In the genomic region with DNA sequence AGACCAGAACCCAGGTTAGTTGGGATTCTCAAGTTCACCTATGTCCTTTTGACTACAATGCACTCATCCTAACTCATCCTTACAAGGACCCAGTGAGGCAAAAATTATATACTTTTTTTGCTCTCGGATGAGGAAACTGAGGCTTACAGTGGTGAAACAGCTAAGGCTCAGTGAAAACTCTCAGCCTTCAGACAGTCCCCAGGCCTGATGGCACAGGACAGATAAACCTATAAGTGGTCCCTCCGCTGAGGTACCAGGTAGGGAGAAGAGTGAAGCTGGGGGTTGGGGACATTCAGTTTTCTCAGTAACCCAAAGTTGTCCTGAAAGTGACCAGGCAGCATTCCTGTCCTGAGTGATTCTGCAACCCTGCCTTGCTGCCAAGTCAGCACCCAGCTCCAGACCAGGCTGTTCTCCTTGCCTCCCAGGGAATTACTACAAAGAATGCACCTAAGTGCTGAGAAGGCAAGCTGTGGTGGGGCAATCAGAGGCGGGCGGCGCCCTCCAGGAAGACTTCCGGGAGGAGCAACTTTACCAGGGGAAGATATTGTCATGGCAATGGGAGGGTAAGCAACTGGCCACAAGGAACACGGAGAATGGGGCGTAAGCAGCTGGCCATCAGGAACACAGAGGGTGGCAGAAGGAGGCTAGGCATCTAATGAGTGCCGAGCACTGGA, we compare ENCODE assay signal across 12 cellular contexts. TPM values are rescaled to one million over a fixed set of nuclear protein-coding genes. Genes with fewer than 3 reads are reported as not detected.
A peak's percentile ranks its signal among the peaks of the same experiment; 100 is the strongest.
DNase-seq lines count a peak whose midpoint lies in the region; ATAC-seq, FAIRE-seq and TF ChIP-seq lines count a peak whose summit lies in the region.
"Had no signal": no experiment of that assay in that cellular context is flagged by ENCODE, and none has a peak within 500 bp of the region (broad histone marks: within the 10 kb centered on the region; RNA-seq: fewer than 3 reads in every experiment).

No MANE protein-coding gene starts in this region.

- DNase-seq in A549 (ENCODE audit: low read depth in 1 of 2, low spot score in 1 of 2) (peak in 1 of 2 experiments; percentile 53), epithelial cell of prostate (ENCODE audit: low read depth, low spot score) (no peak), T1000 (lab: John Stamatoyannopoulos, UW) (no peak)
- DNase-seq in activated CD8-positive, alpha-beta memory T cell treated with anti-CD3 and anti-CD28 coated beads, Interleukin-2, amount 50 U/mL, for 48 hours, result no peak
- DNase-seq: BE2C, erythroblast, NCI-H510A treated with DMSO at 0.1 percent for 48 hours had no signal

- H3K4me2 ChIP-seq in A549, result no peak overlapping the region
- H3K4me2 ChIP-seq: KMS-11 had no signal

- TF ChIP-seq EP300 in A549 (IDR thresholded peaks at IDR 0.05) (no peak), Ishikawa (IDR thresholded peaks at IDR 0.05; ENCODE audit: borderline replicate concordance) (peak; percentile 84)

- WGBS in A549 (ENCODE audit: missing lambda C conversion rate), result 71% methylated on average over 8 of the region's 9 CpGs

- H3K9me3 ChIP-seq in A549 (no peaks in the 10 kb centered on the region), mucosa of rectum (ENCODE audit: control insufficient read depth in 2 of 2, low read length in 2 of 2) (no peaks in the 10 kb centered on the region)
- H3K9me3 ChIP-seq: BE2C had no signal

- H3K4me1 ChIP-seq in A549 (peaks cover 75% of the 10 kb centered on the region), mucosa of rectum (ENCODE audit: control insufficient read depth in 2 of 2, insufficient read depth in 2 of 2, low read length in 2 of 2) (peaks cover 17 to 29% of the 10 kb centered on the region in 2 donors)
- H3K4me1 ChIP-seq: BE2C had no signal

- H3K9ac ChIP-seq in mucosa of rectum (ENCODE audit: low read depth in 1 of 2, low read length in 2 of 2), result no peak overlapping the region
- H3K9ac ChIP-seq: KMS-11 had no signal

- POLR2A ChIA-PET in A549 (lab: Yijun Ruan, JAX), result interaction anchor here (1.2 kb wide), 1 partner anchor 14 kb away, joined by 3 read pairs; no protein-coding TSS in a partner anchor

- TF ChIP-seq RAD21 in A549 (conservative IDR thresholded peaks at IDR 0.05 in 1 of 2, IDR thresholded peaks at IDR 0.05 in 1 of 2), result no peak
- peak; percentile 24; the same call in 1 of the 2 replicates for TF ChIP-seq RAD21 in Ishikawa (IDR thresholded peaks at IDR 0.05; ENCODE audit: low read depth)

- ATAC-seq in A549, result no peak
- ATAC-seq in GM18873 (IDR thresholded peaks at IDR 0.05; ENCODE audit: low FRiP score, unreplicated experiment), result no peak
- ATAC-seq in GM21528 (IDR thresholded peaks at IDR 0.05; ENCODE audit: low FRiP score, unreplicated experiment), result no peak

- CTCF ChIA-PET in A549 (lab: Yijun Ruan, JAX), result interaction anchor here (0.6 to 9.1 kb wide), 6 partner anchors 9 to 434 kb away, joined by 3 to 51 read pairs (median 5); a partner anchor contains a TSS

- no peak for TF ChIP-seq CTCF in A549 (IDR thresholded peaks at IDR 0.05)

- no peak for TF ChIP-seq POLR2A in A549 (IDR thresholded peaks at IDR 0.05; ENCODE audit: low read length)

- peak overlapping the region in 1 of 2 experiments; percentile 47; a peak in 3 of 6 replicates for H3K27ac ChIP-seq in A549
- peak overlapping the region; percentile 92 for H3K27ac ChIP-seq in epithelial cell of prostate
- peak overlapping the region; percentile 27 to 63 for H3K27ac ChIP-seq in mucosa of rectum (ENCODE audit: low read depth in 2 of 2, low read length in 2 of 2)
- H3K27ac ChIP-seq: KMS-11 had no signal

- no peaks in the 10 kb centered on the region for H3K27me3 ChIP-seq in mucosa of rectum (ENCODE audit: control insufficient read depth in 2 of 2, insufficient read depth in 2 of 2, low read length in 2 of 2)
- H3K27me3 ChIP-seq: BE2C had no signal

- no peaks in the 10 kb centered on the region for H3K36me3 ChIP-seq in mucosa of rectum (ENCODE audit: control insufficient read depth in 2 of 2, insufficient read depth in 2 of 2, low read length in 2 of 2)
- H3K36me3 ChIP-seq: BE2C had no signal

- H3K4me3 ChIP-seq in A549, result no peak overlapping the region
- no peak overlapping the region for H3K4me3 ChIP-seq in mucosa of rectum (ENCODE audit: low read length in 2 of 2)

- FAIRE-seq in A549 (lab: Jason Lieb, UNC), result no peak

TF ChIP-seq in A549, 52 proteins besides CTCF, POLR2A, EP300 and RAD21 (continues in another document):
- TF ChIP-seq FOSL2 (IDR thresholded peaks at IDR 0.05) (no peak), FOSL2 (CRISPR knock-in tag; IDR thresholded peaks at IDR 0.05) (no peak), NPAS2 (CRISPR knock-in tag; IDR thresholded peaks at IDR 0.05; ENCODE audit: borderline replicate concordance) (no peak), RARB (CRISPR knock-in tag; IDR thresholded peaks at IDR 0.05) (no peak), SREBF2 (IDR thresholded peaks at IDR 0.05) (no peak), ZNF302 (CRISPR knock-in tag; IDR thresholded peaks at IDR 0.05) (no peak), RNF2 (IDR thresholded peaks at IDR 0.05; ENCODE audit: borderline replicate concordance, low read depth) (no peak), HDAC2 (IDR thresholded peaks at IDR 0.05) (no peak), HOXB5 (CRISPR knock-in tag; IDR thresholded peaks at IDR 0.05) (no peak), CBX8 (IDR thresholded peaks at IDR 0.05) (no peak), JUNB (IDR thresholded peaks at IDR 0.05) (no peak), BHLHE40 (IDR thresholded peaks at IDR 0.05; ENCODE audit: low read depth, low read length) (no peak), CHD4 (IDR thresholded peaks at IDR 0.05; ENCODE audit: borderline replicate concordance) (no peak), HOXA7 (CRISPR knock-in tag; IDR thresholded peaks at IDR 0.05) (peak; percentile 48; the same call in 1 of the 2 replicates), EHMT2 (IDR thresholded peaks at IDR 0.05; ENCODE audit: low read depth) (no peak)
- TF ChIP-seq, protein P1, sequence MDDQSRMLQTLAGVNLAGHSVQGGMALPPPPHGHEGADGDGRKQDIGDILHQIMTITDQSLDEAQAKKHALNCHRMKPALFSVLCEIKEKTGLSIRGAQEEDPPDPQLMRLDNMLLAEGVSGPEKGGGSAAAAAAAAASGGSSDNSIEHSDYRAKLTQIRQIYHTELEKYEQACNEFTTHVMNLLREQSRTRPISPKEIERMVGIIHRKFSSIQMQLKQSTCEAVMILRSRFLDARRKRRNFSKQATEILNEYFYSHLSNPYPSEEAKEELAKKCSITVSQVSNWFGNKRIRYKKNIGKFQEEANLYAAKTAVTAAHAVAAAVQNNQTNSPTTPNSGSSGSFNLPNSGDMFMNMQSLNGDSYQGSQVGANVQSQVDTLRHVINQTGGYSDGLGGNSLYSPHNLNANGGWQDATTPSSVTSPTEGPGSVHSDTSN (IDR thresholded peaks at IDR 0.05), result no peak

TF ChIP-seq in Ishikawa, 13 proteins besides CTCF, POLR2A, EP300 and RAD21 (continues in another document):
- TF ChIP-seq NFIC (IDR thresholded peaks at IDR 0.05), result peak; percentile 90
- TF ChIP-seq, protein P2, sequence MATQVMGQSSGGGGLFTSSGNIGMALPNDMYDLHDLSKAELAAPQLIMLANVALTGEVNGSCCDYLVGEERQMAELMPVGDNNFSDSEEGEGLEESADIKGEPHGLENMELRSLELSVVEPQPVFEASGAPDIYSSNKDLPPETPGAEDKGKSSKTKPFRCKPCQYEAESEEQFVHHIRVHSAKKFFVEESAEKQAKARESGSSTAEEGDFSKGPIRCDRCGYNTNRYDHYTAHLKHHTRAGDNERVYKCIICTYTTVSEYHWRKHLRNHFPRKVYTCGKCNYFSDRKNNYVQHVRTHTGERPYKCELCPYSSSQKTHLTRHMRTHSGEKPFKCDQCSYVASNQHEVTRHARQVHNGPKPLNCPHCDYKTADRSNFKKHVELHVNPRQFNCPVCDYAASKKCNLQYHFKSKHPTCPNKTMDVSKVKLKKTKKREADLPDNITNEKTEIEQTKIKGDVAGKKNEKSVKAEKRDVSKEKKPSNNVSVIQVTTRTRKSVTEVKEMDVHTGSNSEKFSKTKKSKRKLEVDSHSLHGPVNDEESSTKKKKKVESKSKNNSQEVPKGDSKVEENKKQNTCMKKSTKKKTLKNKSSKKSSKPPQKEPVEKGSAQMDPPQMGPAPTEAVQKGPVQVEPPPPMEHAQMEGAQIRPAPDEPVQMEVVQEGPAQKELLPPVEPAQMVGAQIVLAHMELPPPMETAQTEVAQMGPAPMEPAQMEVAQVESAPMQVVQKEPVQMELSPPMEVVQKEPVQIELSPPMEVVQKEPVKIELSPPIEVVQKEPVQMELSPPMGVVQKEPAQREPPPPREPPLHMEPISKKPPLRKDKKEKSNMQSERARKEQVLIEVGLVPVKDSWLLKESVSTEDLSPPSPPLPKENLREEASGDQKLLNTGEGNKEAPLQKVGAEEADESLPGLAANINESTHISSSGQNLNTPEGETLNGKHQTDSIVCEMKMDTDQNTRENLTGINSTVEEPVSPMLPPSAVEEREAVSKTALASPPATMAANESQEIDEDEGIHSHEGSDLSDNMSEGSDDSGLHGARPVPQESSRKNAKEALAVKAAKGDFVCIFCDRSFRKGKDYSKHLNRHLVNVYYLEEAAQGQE (IDR thresholded peaks at IDR 0.05; ENCODE audit: low read depth), result no peak
- TF ChIP-seq EGR1 (IDR thresholded peaks at IDR 0.05), result no peak
- TF ChIP-seq, protein P3, sequence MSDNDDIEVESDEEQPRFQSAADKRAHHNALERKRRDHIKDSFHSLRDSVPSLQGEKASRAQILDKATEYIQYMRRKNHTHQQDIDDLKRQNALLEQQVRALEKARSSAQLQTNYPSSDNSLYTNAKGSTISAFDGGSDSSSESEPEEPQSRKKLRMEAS (IDR thresholded peaks at IDR 0.05), result peak; percentile 72
- no peak for TF ChIP-seq ZBTB7A (IDR thresholded peaks at IDR 0.05; ENCODE audit: low read depth)
- TF ChIP-seq FOXM1 (IDR thresholded peaks at IDR 0.05; ENCODE audit: borderline replicate concordance, low read depth), result 0 out of 2 replicates have a peak, but pooled peaks have one; percentile 33
- no peak for TF ChIP-seq TAF1 (IDR thresholded peaks at IDR 0.05; ENCODE audit: low read depth)

RNA-seq across cellular contexts. Expression of a gene that starts 4.6 kb away (rescaled TPM):
- polyA plus RNA-seq in A549 (2011; rRNA removed) (0.27 and 0.36 TPM in 2 replicates), A549 (2017; fragmentation: RNase III; extraction: RNeasy Plus Mini Kit Qiagen cat#74134 plus additional on column Dnase treatment) (0.98 to 1.2 TPM (median 1.0 TPM) in 3 replicates)
- polyA plus RNA-seq in A549 (2012; cell fraction: cytosol; rRNA removed), result 0.94 and 1.0 TPM in 2 replicates
- polyA plus RNA-seq in A549 (2012; cell fraction: nucleus; rRNA removed), result 1.5 and 1.8 TPM in 2 replicates
- 0.33 and 0.83 TPM in 2 replicates for polyA minus RNA-seq in A549 (2011; rRNA and poly(A)+ RNA removed)

RNA-seq across cellular contexts. Expression of a gene that starts 14.6 kb away (rescaled TPM):
- polyA plus RNA-seq in A549 (2011; rRNA removed), result 113 and 134 TPM in 2 replicates
- 109 and 152 TPM in 2 replicates for polyA plus RNA-seq in A549 (2012; cell fraction: cytosol; rRNA removed)
- polyA plus RNA-seq in A549 (2012; cell fraction: nucleus; rRNA removed), result 100 and 141 TPM in 2 replicates
- 68.5 to 86.3 TPM (median 73.9 TPM) in 3 replicates for polyA plus RNA-seq in A549 (2017; fragmentation: RNase III; extraction: RNeasy Plus Mini Kit Qiagen cat#74134 plus additional on column Dnase treatment)
- polyA minus RNA-seq in A549 (2011; rRNA and poly(A)+ RNA removed), result 61.4 and 69.2 TPM in 2 replicates

RNA-seq across cellular contexts. Expression of a gene that starts 47.8 kb away (rescaled TPM):
- polyA plus RNA-seq in A549 (2011; rRNA removed) (not detected in 2 replicates), A549 (2017; fragmentation: RNase III; extraction: RNeasy Plus Mini Kit Qiagen cat#74134 plus additional on column Dnase treatment) (not detected in 3 replicates)
- not detected in 2 replicates for polyA plus RNA-seq in A549 (2012; cell fraction: cytosol; rRNA removed)
- polyA plus RNA-seq in A549 (2012; cell fraction: nucleus; rRNA removed), result not detected in 2 replicates
- 0.15 TPM in 1 of 2 replicates, not detected in the other for polyA minus RNA-seq in A549 (2011; rRNA and poly(A)+ RNA removed)
